ENCODE assay signal across 7 cellular contexts in the genomic region with DNA sequence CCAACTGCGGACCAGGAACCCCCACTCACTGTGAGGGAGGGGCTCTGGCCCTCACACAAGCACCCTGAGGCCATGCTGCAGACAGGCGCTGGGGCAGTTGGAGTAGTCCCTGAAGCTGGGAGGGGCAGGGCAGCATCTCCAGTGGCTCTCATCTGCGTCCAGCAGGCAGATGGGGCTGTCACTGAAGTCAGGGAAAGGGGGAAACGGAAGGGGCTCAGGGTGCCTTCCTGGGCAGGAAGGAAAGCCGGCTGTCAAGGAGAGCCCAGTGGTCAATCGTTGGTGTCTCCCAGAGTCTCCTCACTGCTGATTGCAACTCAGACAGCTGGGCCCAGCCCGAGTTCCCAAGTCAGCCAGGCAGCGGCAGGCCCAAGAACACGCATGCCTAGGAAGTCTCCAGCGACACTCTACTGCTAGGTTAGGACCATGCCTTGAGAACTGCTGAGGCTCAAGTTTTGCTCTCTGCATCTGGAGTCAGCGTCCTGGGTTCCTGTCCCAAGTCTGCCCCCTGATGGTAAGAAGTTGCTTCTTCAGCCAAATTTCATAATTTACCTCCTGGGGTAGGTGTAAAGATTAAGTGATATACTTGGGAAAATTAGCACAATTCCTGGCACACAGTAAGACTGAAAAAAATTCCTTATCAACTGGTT. TPM values are rescaled to one million over a fixed set of nuclear protein-coding genes. Genes with fewer than 3 reads are reported as not detected.
A peak's percentile ranks its signal among the peaks of the same experiment; 100 is the strongest.
DNase-seq lines count a peak whose midpoint lies in the region; ATAC-seq and TF ChIP-seq lines count a peak whose summit lies in the region.

No MANE protein-coding gene starts in this region.

- H3K27ac Mint-ChIP-seq in MCF 10A (ENCODE audit: low read depth, unreplicated experiment) (no peak overlapping the region), immature natural killer cell (peak overlapping the region; percentile 92 to 100 (median 96))

- H3K4me1 Mint-ChIP-seq in MCF 10A (ENCODE audit: insufficient read depth, unreplicated experiment): no peaks in the 10 kb centered on the region
- peaks cover 52 to 59% of the 10 kb centered on the region in 2 donors for H3K4me1 Mint-ChIP-seq in immature natural killer cell

- DNase-seq in NCI-H2029 treated with DMSO at 0.1 percent for 48 hours (lab: John Stamatoyannopoulos, UW) (peak; percentile 21), UCSD-AML1 (lab: John Stamatoyannopoulos, UW; ENCODE audit: unreplicated experiment) (peak; percentile 69), MCF 10A (ENCODE audit: unreplicated experiment) (peak; percentile 66), immature natural killer cell (peak; percentile 78 to 86 (median 83))
- DNase-seq in stimulated activated CD4-positive, alpha-beta T cell treated with anti-CD3 and anti-CD28 coated beads, Interleukin-12 subunit alpha, Interleukin-12 subunit beta, amount 100 ng/mL, for 4 hours: peak; percentile 38

- no peak overlapping the region for H3K4me3 Mint-ChIP-seq in MCF 10A (ENCODE audit: unreplicated experiment)
- H3K4me3 Mint-ChIP-seq in immature natural killer cell: peak overlapping the region; percentile 58 to 99 (median 78)

- peak; percentile 54 for ATAC-seq in HG02759 (IDR thresholded peaks at IDR 0.05; ENCODE audit: unreplicated experiment)

- POLR2A ChIA-PET in MCF 10A (lab: Yijun Ruan, JAX): no interaction called here

- no TSS peak for BruUV-seq in MCF 10A (replicated peaks; lab: Mats Ljungman, UMichigan)

- intact Hi-C loops in MCF 10A (cut with micrococcal nuclease): loop anchor here (1.0 kb wide), 2 partner anchors 40 to 75 kb away; no protein-coding TSS in a partner anchor

- H3K36me3 Mint-ChIP-seq in MCF 10A (ENCODE audit: insufficient read depth, unreplicated experiment) (no peaks in the 10 kb centered on the region), immature natural killer cell (peaks cover 3 to 7% (median 6%) of the 10 kb centered on the region in 3 donors)

- H3K9me3 Mint-ChIP-seq in MCF 10A (ENCODE audit: unreplicated experiment): peaks cover 11% of the 10 kb centered on the region
- peaks cover 0 to 11% (median 6%) of the 10 kb centered on the region in 6 donors for H3K9me3 Mint-ChIP-seq in immature natural killer cell

- H3K27me3 Mint-ChIP-seq in MCF 10A (ENCODE audit: insufficient read depth, unreplicated experiment): no peaks in the 10 kb centered on the region
- H3K27me3 Mint-ChIP-seq in immature natural killer cell (ENCODE audit: low read depth in 3 of 3): peaks cover 0 to 5% (median 4%) of the 10 kb centered on the region in 3 donors

- TF ChIP-seq CTCF in GM12873 (IDR thresholded peaks at IDR 0.05; ENCODE audit: insufficient read depth, low read depth, low read length, missing control alignments): peak; percentile 78
- TF ChIP-seq CTCF in MCF 10A (IDR thresholded peaks at IDR 0.05; ENCODE audit: unreplicated experiment): peak; percentile 57

- CTCF ChIA-PET in MCF 10A (lab: Yijun Ruan, JAX): interaction anchor here (0.6 to 2.9 kb wide), 17 partner anchors 11 to 653 kb away, joined by 3 to 20 read pairs (median 4); no protein-coding TSS in a partner anchor

RNA-seq across cellular contexts. Expression of a gene that starts 27.4 kb away (rescaled TPM):
- not detected in 2 replicates for total RNA-seq in MCF 10A (2022)
- polyA plus RNA-seq in immature natural killer cell: 10 to 100 TPM; 34.6 to 54.4 (median 37.2) TPM

RNA-seq across cellular contexts. Expression of a gene that starts 35.0 kb away (rescaled TPM):
- total RNA-seq in MCF 10A (2022): not detected in 2 replicates
- not detected for polyA plus RNA-seq in immature natural killer cell

Comparison
In these comparisons a context has a peak if more than half of its experiments do, and no peak if none do; other contexts are left out.
1. Peak in every context shown above with its lines: DNase-seq and ATAC-seq.
2. DNase-seq: peak in every context shown above with its lines; median percentile 83 in immature natural killer cell; 69 in UCSD-AML1; 66 in MCF 10A; 38 in stimulated activated CD4-positive, alpha-beta T cell treated with anti-CD3 and anti-CD28 coated beads, Interleukin-12 subunit alpha, Interleukin-12 subunit beta, amount 100 ng/mL, for 4 hours; 21 in NCI-H2029 treated with DMSO at 0.1 percent for 48 hours.